Comparison of ENCODE assay signal across 10 cellular contexts in genomic region chr3:24519368-24520100, GRCh38. TPM values are rescaled to one million over a fixed set of nuclear protein-coding genes. Genes with fewer than 3 reads are reported as not detected.
DNase-seq lines count a peak whose midpoint lies in the region; ATAC-seq, FAIRE-seq and TF ChIP-seq lines count a peak whose summit lies in the region.
"Had no signal": no experiment of that assay in that cellular context is flagged by ENCODE, and none has a peak within 500 bp of the region (broad histone marks: within the 10 kb centered on the region; RNA-seq: fewer than 3 reads in every experiment).

No MANE protein-coding gene starts in this region.

- no peaks in the 10 kb centered on the region for H4K20me1 ChIP-seq in GM12878 (ENCODE audit: control insufficient read depth, insufficient read depth)
- H4K20me1 ChIP-seq: BLaER1 had no signal

- H3K4me1 Mint-ChIP-seq in type B pancreatic cell (ENCODE audit: unreplicated experiment), result peaks cover 9% of the 10 kb centered on the region

- H3K36me3 ChIP-seq in heart left ventricle, result no peaks in the 10 kb centered on the region
- H3K36me3 ChIP-seq in GM12878 (ENCODE audit: control insufficient read depth in 2 of 2, insufficient read depth in 2 of 2, low read length in 1 of 2), result no peaks in the 10 kb centered on the region
- H3K36me3 ChIP-seq: BLaER1 had no signal

- in situ Hi-C loops in GM12878 (cut with MboI), result no loop called here

- H3K27me3 ChIP-seq in heart left ventricle (peaks cover 0 to 23% (median 0%) of the 10 kb centered on the region in 9 donors), GM12878 (replicated peaks in 1 of 2; ENCODE audit: control insufficient read depth in 2 of 2, insufficient read depth in 2 of 2, low read length in 1 of 2) (peaks cover 8 to 15% of the 10 kb centered on the region in 2 experiments)
- H3K27me3 ChIP-seq: BLaER1 had no signal

- intact Hi-C loops in heart left ventricle (cut with DNase I), result loop anchor here in 6 of 10 donors (2.0 to 10.0 kb wide), 3 partner anchors 23 to 65 kb away; no protein-coding TSS in a partner anchor
- intact Hi-C loops in left ventricle myocardium superior (cut with micrococcal nuclease), result no loop called here
- intact Hi-C loops in GM12878 (cut with micrococcal nuclease; ENCODE audit: unreplicated experiment), result no loop called here

- H3K9me3 ChIP-seq in heart left ventricle (no peaks in the 10 kb centered on the region), GM12878 (replicated peaks; ENCODE audit: control insufficient read depth, insufficient read depth, low read length) (no peaks in the 10 kb centered on the region)

- H3K9ac ChIP-seq in GM12878 (ENCODE audit: control insufficient read depth, insufficient read depth, low read length), result no peak overlapping the region
- H3K9ac ChIP-seq: BLaER1 had no signal

- peaks cover 0 to 15% (median 10%) of the 10 kb centered on the region in 12 donors for H3K4me1 ChIP-seq in heart left ventricle
- H3K4me1 ChIP-seq in GM12878 (ENCODE audit: control insufficient read depth, insufficient read depth, low read length), result no peaks in the 10 kb centered on the region

- 75 to 84% (median 81%) methylated on average over 15 of the region's 15 CpGs for WGBS in heart left ventricle, 4 donors
- WGBS in GM12878 (ENCODE audit: insufficient coverage, insufficient replicate concordance, low lambda C conversion rate, missing lambda C conversion rate), result 13% methylated on average over 15 of the region's 15 CpGs

- SMC1A ChIA-PET in GM12878 (lab: Charles Lee; ENCODE audit: uncharacterized antibody, unreplicated experiment), result interaction anchor here (1.2 kb wide), 1 partner anchor 14 kb away, joined by 3 read pairs; no protein-coding TSS in a partner anchor

- no peaks in the 10 kb centered on the region for H3K36me3 Mint-ChIP-seq in type B pancreatic cell

- no peak for TF ChIP-seq POLR2A in heart left ventricle (IDR thresholded peaks at IDR 0.05)
- TF ChIP-seq POLR2A in GM12878 (IDR thresholded peaks at IDR 0.05; ENCODE audit: low read depth, low read length), result no peak

- no peak for TF ChIP-seq EP300 in GM12878 (IDR thresholded peaks at IDR 0.05; ENCODE audit: borderline replicate concordance in 1 of 2, control insufficient read depth in 1 of 2, low read depth in 2 of 2, low read length in 2 of 2)

- no peaks in the 10 kb centered on the region for H3K79me2 ChIP-seq in GM12878 (ENCODE audit: control insufficient read depth, insufficient read depth, low read length)

- TF ChIP-seq CTCF in heart left ventricle (IDR thresholded peaks at IDR 0.05), result no peak
- TF ChIP-seq CTCF in GM12878 (IDR thresholded peaks at IDR 0.05 in 2 of 3, conservative IDR thresholded peaks at IDR 0.05 in 1 of 3; ENCODE audit: control insufficient read depth in 2 of 3, extremely low read depth in 1 of 3, insufficient read depth in 1 of 3, low read depth in 3 of 3, low read length in 3 of 3), result no peak
- no peak for TF ChIP-seq CTCF in type B pancreatic cell (conservative IDR thresholded peaks at IDR 0.05)
- no peak for TF ChIP-seq CTCF in RWPE1 (conservative IDR thresholded peaks at IDR 0.05; ENCODE audit: low read depth)

- peak overlapping the region; percentile 22 for H3K27ac Mint-ChIP-seq in type B pancreatic cell

- peaks cover 6% of the 10 kb centered on the region for H3K9me3 Mint-ChIP-seq in type B pancreatic cell

- RAD21 ChIA-PET in GM12878 (lab: Charles Lee; ENCODE audit: unreplicated experiment), result no interaction called here

- peak overlapping the region; percentile 27 for H3K4me3 Mint-ChIP-seq in type B pancreatic cell

- H3K4me2 ChIP-seq in GM12878 (ENCODE audit: control insufficient read depth, insufficient read depth), result peak overlapping the region; percentile 64; the same call in 1 of the 2 replicates
- H3K4me2 ChIP-seq: BLaER1 had no signal

- no peak for TF ChIP-seq RAD21 in GM12878 (IDR thresholded peaks at IDR 0.05; ENCODE audit: insufficient read depth, low read depth, low read length)

- no peak overlapping the region for H3K4me3 ChIP-seq in heart left ventricle
- H3K4me3 ChIP-seq in GM12878, result peak overlapping the region; percentile 39; the same call in 1 of the 2 replicates
- H3K4me3 ChIP-seq: BLaER1 had no signal

- H3K27me3 Mint-ChIP-seq in type B pancreatic cell, result peaks cover 56% of the 10 kb centered on the region

- CTCF ChIA-PET in GM12878 (lab: Yijun Ruan, JAX), result no interaction called here
- CTCF ChIA-PET in RWPE1 (lab: Yijun Ruan, JAX), result no interaction called here

- POLR2A ChIA-PET in GM12878 (lab: Charles Lee) (no interaction called here), RWPE1 (lab: Yijun Ruan, JAX; ENCODE audit: low non-redundant PET) (no interaction called here)

- DNase-seq in heart left ventricle (peak in 4 of 5 donors; percentile 14 to 33 (median 30)), left ventricle myocardium superior (no peak), GM12878 (ENCODE audit: low read depth, low spot score) (peak; percentile 7), type B pancreatic cell (ENCODE audit: extremely low spot score, unreplicated experiment) (no peak), RWPE1 (ENCODE audit: low spot score) (no peak), caudate nucleus (lab: John Stamatoyannopoulos, UW) (no peak)
- no peak for DNase-seq in activated CD4-positive, alpha-beta T cell treated with anti-CD3 and anti-CD28 coated beads, Interleukin-2, amount 50 U/mL, for 4 hours

- ATAC-seq in heart left ventricle, result peak in 1 of 4 donors; percentile 21
- no peak for ATAC-seq in left ventricle myocardium superior
- peak; percentile 46 for ATAC-seq in HG02981 (IDR thresholded peaks at IDR 0.05; ENCODE audit: unreplicated experiment)
- ATAC-seq in GM12878, result peak; percentile 82

- no peak overlapping the region for H3K27ac ChIP-seq in heart left ventricle
- H3K27ac ChIP-seq in GM12878 (ENCODE audit: control insufficient read depth, insufficient read depth), result no peak overlapping the region
- H3K27ac ChIP-seq in RWPE1, result no peak overlapping the region
- no peak overlapping the region for H3K27ac ChIP-seq in caudate nucleus (ENCODE audit: low read depth, low read length)
- H3K27ac ChIP-seq: BLaER1 had no signal

- no peak overlapping the region; the same call in 1 of the 2 replicates for H2AFZ ChIP-seq in GM12878 (ENCODE audit: control insufficient read depth, low read depth, low read length)

- FAIRE-seq in GM12878 (lab: Jason Lieb, UNC), result no peak
- FAIRE-seq: endothelial cell of umbilical vein had no signal

- no TSS peak for BruUV-seq in GM12878 (replicated peaks; lab: Mats Ljungman, UMichigan)

TF ChIP-seq in GM12878, 131 proteins besides CTCF, POLR2A, EP300 and RAD21 (continues in another document):
- TF ChIP-seq CHD2 (IDR thresholded peaks at IDR 0.05; ENCODE audit: borderline replicate concordance, low read depth, low read length) (no peak), BMI1 (IDR thresholded peaks at IDR 0.05; ENCODE audit: borderline replicate concordance) (0 out of 2 replicates have a peak, but pooled peaks have one; percentile 29), IKZF1 (conservative IDR thresholded peaks at IDR 0.05) (0 out of 2 replicates have a peak, but pooled peaks have one; percentile 16), RUNX3 (IDR thresholded peaks at IDR 0.05; ENCODE audit: low read length) (0 out of 2 replicates have a peak, but pooled peaks have one; percentile 12), SMAD5 (IDR thresholded peaks at IDR 0.05; ENCODE audit: low read depth) (no peak), HSF1 (IDR thresholded peaks at IDR 0.05; ENCODE audit: low read depth, low read length) (no peak), WRNIP1 (IDR thresholded peaks at IDR 0.05; ENCODE audit: borderline replicate concordance, low read depth, low read length) (no peak), MTA2 (IDR thresholded peaks at IDR 0.05; ENCODE audit: low read depth) (peak; percentile 15; the same call in 1 of the 2 replicates)

RNA-seq across cellular contexts. Expression of gene THRB, which starts 24.9 kb away (rescaled TPM):
- total RNA-seq in heart left ventricle (10 to 100 TPM; 14.9 to 28.5 (median 21.6) TPM), left ventricle myocardium superior (23.1 TPM), GM12878 (2014; rRNA removed) (not detected in 2 replicates), GM12878 (2014; rRNA removed; fragmentation: Illumina TruSeq; extraction: Trizol) (not detected in 2 replicates), GM12878 (2021) (0.05 TPM in 1 of 2 replicates, not detected in the other), type B pancreatic cell (ENCODE audit: low replicate concordance) (15.6 and 27.3 TPM in 2 replicates)
- polyA plus RNA-seq in heart left ventricle (10 to 100 TPM in 1 of 2 donors, 1 to 10 TPM in 1; 4.8 to 11.1 TPM), GM12878 (2011; rRNA removed) (not detected in 2 replicates), GM12878 (2014; fragmentation: Illumina TruSeq; extraction: Trizol) (not detected in 2 replicates), GM12878 (2014; fragmentation: Nextera tagmentation; extraction: Ambion mirVana) (not detected), GM12878 (2014; rRNA removed) (not detected in 2 replicates), GM12878 (2016; fragmentation: Nextera tagmentation; extraction: Ambion mirVana) (not detected)
- not detected in 2 replicates for total RNA-seq in GM12878 (2013; cell fraction: nucleolus; rRNA removed)
- polyA plus RNA-seq in GM12878 (2011; ENCODE audit: low read depth), result not detected
- not detected in 2 replicates for polyA plus RNA-seq in GM12878 (2011; cell fraction: cytosol; rRNA removed)
- polyA plus RNA-seq in GM12878 (2011; cell fraction: nucleus; rRNA removed), result not detected in 2 replicates
- not detected in 2 replicates for polyA plus RNA-seq in GM12878 (2012)
- not detected in 2 replicates for polyA minus RNA-seq in GM12878 (2011; rRNA and poly(A)+ RNA removed)
- polyA minus RNA-seq in GM12878 (2011; cell fraction: cytosol; rRNA and poly(A)+ RNA removed), result not detected in 2 replicates
- not detected in 2 replicates for polyA minus RNA-seq in GM12878 (2011; cell fraction: nucleus; rRNA and poly(A)+ RNA removed)
- total RNA-seq: endothelial cell of umbilical vein had no signal

Comparison
In these comparisons a context has a peak if more than half of its experiments do, and no peak if none do; other contexts are left out.
1. DNase-seq: peak in heart left ventricle (4 of 5) and GM12878 (single experiment); none in left ventricle myocardium superior (single experiment), type B pancreatic cell (single experiment), RWPE1 (single experiment), caudate nucleus (0 of 61) and activated CD4-positive, alpha-beta T cell treated with anti-CD3 and anti-CD28 coated beads, Interleukin-2, amount 50 U/mL, for 4 hours (0 of 2).
2. intact Hi-C loops: an anchor here in heart left ventricle (2.0 to 10.0 kb wide); none called in left ventricle myocardium superior and GM12878.
3. RNA of gene THRB, which starts 24.9 kb away (total RNA-seq): 23.1 TPM in left ventricle myocardium superior (single experiment), 14.9 to 28.5 TPM in heart left ventricle and 15.6 to 27.3 TPM in type B pancreatic cell; 0.05 TPM in GM12878; every median in the first group is over 10 times any median in the second.